Comparison of ENCODE assay signal across 8 cellular contexts in the genomic region with DNA sequence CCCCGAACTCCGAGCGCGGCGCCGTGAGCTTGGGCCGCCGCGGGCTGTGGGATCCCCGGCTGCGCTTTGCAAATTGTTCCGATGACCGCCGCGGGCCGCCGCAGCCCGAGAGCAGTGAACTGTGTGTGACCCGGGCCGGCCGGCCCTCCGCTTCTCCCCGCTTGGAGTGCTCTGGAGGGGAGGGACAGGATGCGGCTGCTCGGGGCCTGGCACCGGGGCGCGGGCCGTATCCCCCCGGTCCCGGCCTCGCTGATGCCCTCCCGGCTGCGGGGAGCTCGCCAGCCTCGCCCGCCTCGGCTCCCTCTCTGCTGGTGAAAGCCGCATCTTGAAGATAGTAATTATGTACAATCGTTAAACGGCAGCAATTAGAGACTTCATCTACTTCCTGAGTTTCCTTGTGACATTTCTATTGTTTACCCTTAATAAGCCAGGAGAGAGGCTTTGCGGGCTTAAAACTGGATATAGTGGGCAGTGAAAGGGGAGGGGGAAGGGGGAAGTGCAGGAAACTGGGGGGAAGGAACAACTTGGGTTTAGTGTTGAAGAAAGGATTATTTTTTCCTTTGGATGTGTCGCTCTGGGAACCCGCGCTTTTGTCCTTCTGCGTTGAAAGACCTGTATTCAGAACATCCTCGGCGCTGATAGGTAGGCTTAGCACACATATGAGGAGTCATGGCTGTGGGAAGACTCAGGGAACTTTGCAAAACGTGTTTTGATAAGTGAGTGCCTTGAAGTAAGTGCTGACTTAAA. TPM values are rescaled to one million over a fixed set of nuclear protein-coding genes. Genes with fewer than 3 reads are reported as not detected.
DNase-seq lines count a peak whose midpoint lies in the region; ATAC-seq, FAIRE-seq and TF ChIP-seq lines count a peak whose summit lies in the region.

No MANE protein-coding gene starts in this region.

- H3K36me3 ChIP-seq in SK-N-MC (ENCODE audit: insufficient read depth, low read length) (no peaks in the 10 kb centered on the region), astrocyte (ENCODE audit: insufficient read depth, low read length) (no peaks in the 10 kb centered on the region)

- H3K27me3 Mint-ChIP-seq in astrocyte (ENCODE audit: low read depth, unreplicated experiment) = no peaks in the 10 kb centered on the region

- H3K9me3 ChIP-seq in SK-N-MC (ENCODE audit: low read depth, low read length) (no peaks in the 10 kb centered on the region), astrocyte (ENCODE audit: insufficient read depth, low read depth, low read length) (no peaks in the 10 kb centered on the region)

- no peaks in the 10 kb centered on the region for H3K27me3 ChIP-seq in astrocyte (ENCODE audit: insufficient read depth, low read length)

- ATAC-seq in HG03439 (IDR thresholded peaks at IDR 0.05; ENCODE audit: unreplicated experiment) (peak; percentile 29), GM18502 (IDR thresholded peaks at IDR 0.05; ENCODE audit: poor library complexity, unreplicated experiment) (no peak), HG02610 (IDR thresholded peaks at IDR 0.05; ENCODE audit: unreplicated experiment) (no peak)

- peaks cover 19% of the 10 kb centered on the region for H4K20me1 ChIP-seq in astrocyte (ENCODE audit: insufficient read depth, low read length)

- H3K4me1 ChIP-seq in astrocyte (ENCODE audit: insufficient read depth, low read length) = peaks cover 15% of the 10 kb centered on the region

- DNase-seq in GM10266 (ENCODE audit: extremely low spot score) (peak; percentile 23), SK-N-MC (ENCODE audit: low read depth, low spot score) (no peak), astrocyte (ENCODE audit: low read depth) (no peak), hypothalamus (lab: John Stamatoyannopoulos, UW) (peak in 31 of 51 donors; percentile 11 to 74 (median 45)), putamen (ENCODE audit: low spot score) (peak; percentile 38)

- peak overlapping the region; percentile 99 for H3K4me2 ChIP-seq in astrocyte (ENCODE audit: low read length)

- H2AFZ ChIP-seq in astrocyte (ENCODE audit: low read depth, low read length) = peak overlapping the region; percentile 77

- H3K4me3 ChIP-seq in SK-N-MC = peak overlapping the region; percentile 94
- H3K4me3 ChIP-seq in astrocyte (ENCODE audit: insufficient read depth, low read depth, low read length) = peak overlapping the region; percentile 83

- peaks cover 23% of the 10 kb centered on the region for H3K4me1 Mint-ChIP-seq in astrocyte (ENCODE audit: low read depth, unreplicated experiment)

- H3K9me3 Mint-ChIP-seq in astrocyte (ENCODE audit: unreplicated experiment) = no peaks in the 10 kb centered on the region

- H3K27ac Mint-ChIP-seq in astrocyte (ENCODE audit: unreplicated experiment) = peak overlapping the region; percentile 50

- no peak for TF ChIP-seq CTCF in GM10266 (IDR thresholded peaks at IDR 0.05; ENCODE audit: control insufficient read depth, insufficient read depth, low read depth, missing control alignments)
- TF ChIP-seq CTCF in astrocyte (IDR thresholded peaks at IDR 0.05; ENCODE audit: insufficient read depth, low read depth, low read length) = no peak

- H3K27ac ChIP-seq in SK-N-MC (0 out of 2 replicates have a peak overlapping the region, but pooled peaks have one; percentile 12), astrocyte (ENCODE audit: low read depth, low read length) (peak overlapping the region; percentile 64)

- FAIRE-seq in astrocyte (lab: Jason Lieb, UNC) = no peak

- H3K79me2 ChIP-seq in astrocyte (ENCODE audit: insufficient read depth, low read length) = peaks cover 43% of the 10 kb centered on the region

- no peaks in the 10 kb centered on the region for H3K36me3 Mint-ChIP-seq in astrocyte (ENCODE audit: low read depth, unreplicated experiment)

- H3K9ac ChIP-seq in SK-N-MC (ENCODE audit: insufficient read length) (peak overlapping the region; percentile 86), astrocyte (ENCODE audit: low read length) (peak overlapping the region; percentile 90)

- H3K4me3 Mint-ChIP-seq in astrocyte (ENCODE audit: unreplicated experiment) = peak overlapping the region; percentile 90

RNA-seq across cellular contexts. Expression of gene PELI2, which starts 1.2 kb away (rescaled TPM):
- 5.2 and 5.3 TPM in 2 replicates for total RNA-seq in astrocyte

Comparison
In these comparisons a context has a peak if more than half of its experiments do, and no peak if none do; other contexts are left out.
1. DNase-seq: peak in GM10266 (single experiment), hypothalamus (31 of 51) and putamen (single experiment); none in SK-N-MC (single experiment) and astrocyte (single experiment).